ENCODE assay signal across 10 cellular contexts in genomic region chr17:73091410-73091769, GRCh38. TPM values are rescaled to one million over a fixed set of nuclear protein-coding genes. Genes with fewer than 3 reads are reported as not detected.
DNase-seq lines count a peak whose midpoint lies in the region; ATAC-seq and TF ChIP-seq lines count a peak whose summit lies in the region.
"Had no signal": no experiment of that assay in that cellular context is flagged by ENCODE, and none has a peak within 500 bp of the region (broad histone marks: within the 10 kb centered on the region; RNA-seq: fewer than 3 reads in every experiment).

No MANE protein-coding gene starts in this region.

- no peak overlapping the region for H4K5ac ChIP-seq in H9 (ENCODE audit: insufficient read length, low read depth, low read length)

- H3K27ac Mint-ChIP-seq in H9 (no peak overlapping the region), WTC11 (no peak overlapping the region; the same call in 1 of the 2 replicates)

- H3K79me1 ChIP-seq in H9 (ENCODE audit: insufficient read depth, low read depth, low read length, poor library complexity, severe bottlenecking) = no peaks in the 10 kb centered on the region

- no peak overlapping the region for H2BK120ac ChIP-seq in H9 (ENCODE audit: low read depth, low read length, poor library complexity, severe bottlenecking)

- H3K9me3 Mint-ChIP-seq in H9 = no peaks in the 10 kb centered on the region
- H3K9me3 Mint-ChIP-seq in WTC11 = no peaks in the 10 kb centered on the region

- ATAC-seq in WTC11 = no peak
- ATAC-seq in right cardiac atrium = no peak
- no peak for ATAC-seq in HG03342 (IDR thresholded peaks at IDR 0.05; ENCODE audit: unreplicated experiment)
- ATAC-seq in GM19467 (IDR thresholded peaks at IDR 0.05; ENCODE audit: unreplicated experiment) = no peak

- no peak overlapping the region for H4K91ac ChIP-seq in H9 (ENCODE audit: insufficient read length, low read depth, low read length)

- peaks cover 4% of the 10 kb centered on the region for H3K23me2 ChIP-seq in H9 (ENCODE audit: insufficient read length, low read depth, low read length, poor library complexity, severe bottlenecking)

- H3K4ac ChIP-seq in H9 (ENCODE audit: low read depth, low read length) = no peak overlapping the region

- no peak overlapping the region for H2BK15ac ChIP-seq in H9 (ENCODE audit: low read depth, low read length)

- no peak overlapping the region for H2AK5ac ChIP-seq in H9 (ENCODE audit: insufficient read length, low read length)

- no peak overlapping the region for H2BK5ac ChIP-seq in H9 (ENCODE audit: insufficient read length, low read length)

- H3K4me3 Mint-ChIP-seq in H9 (peak overlapping the region; percentile 98 to 99), WTC11 (peak overlapping the region; percentile 98)

- H3K9me3 ChIP-seq in H9 (ENCODE audit: control insufficient read depth, low read depth, low read length) (no peaks in the 10 kb centered on the region), right cardiac atrium (ENCODE audit: control insufficient read depth, low read length) (no peaks in the 10 kb centered on the region), skeletal muscle tissue (ENCODE audit: control insufficient read depth in 3 of 3, low read length in 3 of 3) (no peaks in the 10 kb centered on the region)

- H4K20me1 ChIP-seq in H9 (ENCODE audit: control insufficient read depth, insufficient read depth, insufficient read length) = no peaks in the 10 kb centered on the region

- no peaks in the 10 kb centered on the region; the same call in none of the 2 replicates for H3K27me3 Mint-ChIP-seq in H9 (ENCODE audit: low read depth)
- no peaks in the 10 kb centered on the region; the same call in 1 of the 2 replicates for H3K27me3 Mint-ChIP-seq in WTC11 (ENCODE audit: low read depth)

- H3K18ac ChIP-seq in H9 (ENCODE audit: insufficient read length, low read depth, low read length) = no peak overlapping the region

- no peak overlapping the region for H3K56ac ChIP-seq in H9 (ENCODE audit: insufficient read length, low read depth, low read length)

- CTCF ChIA-PET in WTC11 (lab: Charles Lee) = interaction anchor here (0.9 to 2.3 kb wide), 6 partner anchors 66 to 366 kb away, joined by 3 to 13 read pairs (median 6); partner anchors contain the start of gene SSTR2

- H3T11ph ChIP-seq in H9 (ENCODE audit: low read length) = no peak overlapping the region

- intact Hi-C loops in right cardiac atrium (cut with DNase I) = loop anchor here in 1 of 4 donors (10.0 kb wide), 1 partner anchor 107 kb away; no protein-coding TSS in a partner anchor

- H4K8ac ChIP-seq in H9 (replicated peaks; ENCODE audit: insufficient read length, low read depth, low read length) = no peak overlapping the region

- no peak overlapping the region for H2AFZ ChIP-seq in H9 (ENCODE audit: low read length)

- no peaks in the 10 kb centered on the region for H3K79me2 ChIP-seq in H9 (ENCODE audit: insufficient read depth, low read length)

- POLR2A ChIA-PET in WTC11 (lab: Charles Lee) = no interaction called here

- no peak overlapping the region for H2BK12ac ChIP-seq in H9 (ENCODE audit: insufficient read length, low read depth, low read length)

- H3K4me2 ChIP-seq in H9 (ENCODE audit: insufficient read depth, insufficient read length, low read length) = peak overlapping the region; percentile 76

- H3K4me1 Mint-ChIP-seq in H9 (peaks cover 20 to 22% of the 10 kb centered on the region in 2 experiments), WTC11 (peaks cover 23% of the 10 kb centered on the region)

- H2BK20ac ChIP-seq in H9 (ENCODE audit: low read depth, low read length, poor library complexity, severe bottlenecking) = no peak overlapping the region

- DNase-seq in H9 (no peak), WTC11 (ENCODE audit: low spot score) (no peak), right cardiac atrium (no peak), NCI-H2196 treated with DMSO at 0.1 percent for 48 hours (lab: John Stamatoyannopoulos, UW; ENCODE audit: unreplicated experiment) (no peak), AG20443 (ENCODE audit: low spot score) (no peak)
- DNase-seq: activated effector memory CD4-positive, alpha-beta T cell treated with Interleukin-2 at 50 U/mL for 16 hours; NCI-H187 treated with DMSO at 0.1 percent for 48 hours had no signal

- no peak for TF ChIP-seq CTCF in H9 (conservative IDR thresholded peaks at IDR 0.05)
- TF ChIP-seq CTCF in WTC11 (IDR thresholded peaks at IDR 0.05) = no peak

- no peaks in the 10 kb centered on the region for H3K4me1 ChIP-seq in H9 (ENCODE audit: insufficient read depth, low read length)
- H3K4me1 ChIP-seq in right cardiac atrium (ENCODE audit: control insufficient read depth, insufficient read depth, low read length) = peaks cover 3% of the 10 kb centered on the region
- peaks cover 11 to 15% (median 11%) of the 10 kb centered on the region in 3 donors for H3K4me1 ChIP-seq in skeletal muscle tissue (ENCODE audit: control insufficient read depth in 3 of 3, insufficient read depth in 3 of 3, low read length in 3 of 3)

- H3K27me3 ChIP-seq in H9 (ENCODE audit: insufficient read depth, low read length) (no peaks in the 10 kb centered on the region), right cardiac atrium (ENCODE audit: control insufficient read depth, insufficient read depth) (no peaks in the 10 kb centered on the region), skeletal muscle tissue (ENCODE audit: control insufficient read depth in 3 of 3, insufficient read depth in 3 of 3, low read length in 3 of 3) (peaks cover 0 to 9% (median 3%) of the 10 kb centered on the region in 3 donors)

- H3K27ac ChIP-seq in H9 (ENCODE audit: insufficient read length, low read depth, low read length) = no peak overlapping the region
- H3K27ac ChIP-seq in right cardiac atrium (ENCODE audit: low read length) = no peak overlapping the region
- no peak overlapping the region for H3K27ac ChIP-seq in skeletal muscle tissue (ENCODE audit: low read depth, low read length)

- no peak overlapping the region for H3K14ac ChIP-seq in H9 (ENCODE audit: insufficient read depth, low read length)

- H3K23ac ChIP-seq in H9 (ENCODE audit: insufficient read length, low read depth, low read length) = no peak overlapping the region

- H3K4me3 ChIP-seq in right cardiac atrium (ENCODE audit: low read length) (peak overlapping the region; percentile 82), skeletal muscle tissue (ENCODE audit: low read length in 3 of 3) (peak overlapping the region; percentile 82 to 90 (median 87))

- peaks cover 5 to 7% (median 6%) of the 10 kb centered on the region in 3 donors for H3K36me3 ChIP-seq in skeletal muscle tissue (ENCODE audit: control insufficient read depth in 3 of 3, insufficient read depth in 3 of 3, low read length in 3 of 3)

- H3K36me3 Mint-ChIP-seq in H9 (ENCODE audit: insufficient read depth in 1 of 3, low read depth in 3 of 3) (peaks cover 3 to 8% (median 8%) of the 10 kb centered on the region in 3 experiments; a peak in 5 of 7 replicates), WTC11 (peaks cover 7% of the 10 kb centered on the region)

- no peak overlapping the region for H3K9ac ChIP-seq in H9 (ENCODE audit: extremely low read depth, insufficient read length, low read length)
- H3K9ac ChIP-seq in skeletal muscle tissue (ENCODE audit: low read depth in 1 of 3, low read length in 3 of 3) = peak overlapping the region in 1 of 3 donors; percentile 85

- no CpG with 5 or more reads among the region's 4 CpGs for WGBS in H9 (ENCODE audit: extremely low coverage, insufficient read length, low lambda C conversion rate)
- 41% methylated on average over 4 of the region's 4 CpGs for WGBS in right cardiac atrium

TF ChIP-seq in WTC11, 78 proteins besides CTCF, POLR2A, EP300 and RAD21:
- TF ChIP-seq TP53 (CRISPR knock-in tag; IDR thresholded peaks at IDR 0.05) = no peak
- no peak for TF ChIP-seq IRF2 (CRISPR knock-in tag; IDR thresholded peaks at IDR 0.05; ENCODE audit: borderline replicate concordance, low read depth)
- no peak for TF ChIP-seq ZBTB43 (CRISPR knock-in tag; IDR thresholded peaks at IDR 0.05)
- TF ChIP-seq GRHL2 (CRISPR knock-in tag; IDR thresholded peaks at IDR 0.05; ENCODE audit: insufficient replicate concordance, severe bottlenecking) = no peak
TF ChIP-seq in WTC11: peak in this region for 0.

RNA-seq across cellular contexts. Expression of gene SLC39A11, which starts 1.1 kb away (rescaled TPM):
- total RNA-seq in H9 (2021) (14.5 and 15.2 TPM in 2 replicates), WTC11 (2021) (18.9 to 25.5 TPM (median 22.3 TPM) in 3 replicates), right cardiac atrium (10 to 100 TPM in 1 of 4 donors, 1 to 10 TPM in 3; 9.8 to 12.6 (median 9.9) TPM), skeletal muscle tissue (13.0 TPM)
- polyA plus RNA-seq in right cardiac atrium = 3.2 TPM
